ENCODE assay signal across 14 cellular contexts in the genomic region with DNA sequence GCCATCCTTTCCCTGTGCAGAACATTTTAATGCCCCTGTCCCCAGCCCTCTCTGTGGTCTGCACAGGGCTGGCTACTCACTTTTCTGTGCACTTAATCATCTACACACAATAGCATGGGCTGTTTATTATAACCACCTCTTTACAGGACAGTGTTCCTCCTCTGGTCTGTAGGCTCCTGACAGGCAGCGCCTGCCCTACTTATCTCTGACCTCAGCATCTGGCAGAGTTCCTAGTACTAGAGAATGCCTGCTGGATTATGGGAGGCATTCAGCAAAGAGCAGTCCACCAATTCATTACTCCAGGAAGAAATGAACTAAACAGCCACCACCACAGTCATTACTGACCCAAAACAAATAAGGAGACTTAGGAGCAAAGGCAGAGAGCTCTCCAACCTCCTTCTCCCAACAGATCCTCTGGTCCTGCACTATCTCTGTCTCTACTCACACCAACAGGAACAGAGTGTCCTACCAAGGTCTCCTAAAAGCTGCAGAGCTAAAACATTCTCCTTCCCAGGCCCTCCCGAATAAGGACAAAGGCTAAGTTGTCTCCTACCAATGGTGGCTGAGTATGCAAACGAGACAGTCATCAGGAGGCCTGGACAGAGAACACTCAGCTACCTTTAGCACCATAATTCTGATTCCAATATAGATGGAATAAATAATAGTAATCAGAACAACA.
A peak's percentile ranks its signal among the peaks of the same experiment; 100 is the strongest.
DNase-seq lines count a peak whose midpoint lies in the region; ATAC-seq and TF ChIP-seq lines count a peak whose summit lies in the region.
"Had no signal": no experiment of that assay in that cellular context is flagged by ENCODE, and none has a peak within 500 bp of the region (broad histone marks: within the 10 kb centered on the region; RNA-seq: fewer than 3 reads in every experiment).

No MANE protein-coding gene starts in this region.

- intact Hi-C loops in CD14-positive monocyte (cut with micrococcal nuclease), result no loop called here

- peaks cover 0 to 2% (median 0%) of the 10 kb centered on the region in 3 donors for H3K27me3 Mint-ChIP-seq in CD14-positive monocyte (ENCODE audit: low read depth in 3 of 3)

- H3K4me1 ChIP-seq in BE2C, result peaks cover 35% of the 10 kb centered on the region

- no peaks in the 10 kb centered on the region for H3K27me3 ChIP-seq in BE2C

- H3K4me3 ChIP-seq in BE2C (ENCODE audit: low read depth, low read length) (0 out of 2 replicates have a peak overlapping the region, but pooled peaks have one; percentile 13), fibroblast of the aortic adventitia (ENCODE audit: low read depth, low read length) (no peak overlapping the region)
- H3K4me3 ChIP-seq: lung had no signal

- H3K36me3 ChIP-seq in BE2C, result no peaks in the 10 kb centered on the region

- peaks cover 0 to 9% (median 3%) of the 10 kb centered on the region in 7 donors for H3K9me3 Mint-ChIP-seq in CD14-positive monocyte
- H3K9me3 Mint-ChIP-seq: activated T-cell treated with anti-CD3 and anti-CD28 coated beads, Interleukin-2, amount 50 U/mL, for 24 hours had no signal

- ATAC-seq in omental fat pad (ENCODE audit: low FRiP score) (peak; percentile 77), GM19023 (IDR thresholded peaks at IDR 0.05; ENCODE audit: unreplicated experiment) (no peak), GM21390 (IDR thresholded peaks at IDR 0.05; ENCODE audit: unreplicated experiment) (no peak)

- no peaks in the 10 kb centered on the region for H3K36me3 Mint-ChIP-seq in CD14-positive monocyte

- H3K27ac Mint-ChIP-seq in CD14-positive monocyte, result no peak overlapping the region
- H3K27ac Mint-ChIP-seq: activated T-cell treated with anti-CD3 and anti-CD28 coated beads, Interleukin-2, amount 50 U/mL, for 24 hours had no signal

- DNase-seq in BE2C, result peak; percentile 82
- peak; percentile 36 for DNase-seq in RKO (ENCODE audit: low spot score)
- peak; percentile 91 for DNase-seq in fibroblast of the aortic adventitia (ENCODE audit: low read depth)
- DNase-seq in omental fat pad (ENCODE audit: low spot score), result no peak
- no peak for DNase-seq in CD1c-positive myeloid dendritic cell (ENCODE audit: extremely low spot score)
- no peak for DNase-seq in CD14-positive monocyte (ENCODE audit: low spot score)
- DNase-seq: activated T-cell treated with anti-CD3 and anti-CD28 coated beads, Interleukin-2, amount 50 U/mL, for 24 hours; DMS53; effector CD8-positive, alpha-beta T cell; NCI-H1436; stimulated activated CD4-positive, alpha-beta T cell treated with anti-CD3 and anti-CD28 coated beads, Interleukin-4, amount 100 ng/mL, for 24 hours had no signal

- H3K9me3 ChIP-seq in BE2C, result no peaks in the 10 kb centered on the region

- H3K4me3 Mint-ChIP-seq in CD14-positive monocyte, result no peak overlapping the region
- H3K4me3 Mint-ChIP-seq: activated T-cell treated with anti-CD3 and anti-CD28 coated beads, Interleukin-2, amount 50 U/mL, for 24 hours had no signal

- H3K4me1 Mint-ChIP-seq in CD14-positive monocyte, result no peaks in the 10 kb centered on the region

- TF ChIP-seq CTCF in BE2C (IDR thresholded peaks at IDR 0.05; ENCODE audit: low read depth, low read length) (no peak), fibroblast of the aortic adventitia (IDR thresholded peaks at IDR 0.05; ENCODE audit: insufficient read depth, low read length) (no peak), omental fat pad (IDR thresholded peaks at IDR 0.05) (no peak), CD14-positive monocyte (IDR thresholded peaks at IDR 0.05) (no peak)

Comparison
In these comparisons a context has a peak if more than half of its experiments do, and no peak if none do; other contexts are left out.
1. DNase-seq: peak in BE2C (single experiment), RKO (single experiment) and fibroblast of the aortic adventitia (single experiment); none in omental fat pad (single experiment), CD1c-positive myeloid dendritic cell (single experiment) and CD14-positive monocyte (single experiment).